1 cellular context compared by ENCODE assay signal in genomic region chr6:90413867-90414266, GRCh38.
A peak's percentile ranks its signal among the peaks of the same experiment; 100 is the strongest.
TF ChIP-seq lines count a peak whose summit lies in the region.

No MANE protein-coding gene starts in this region.

TF ChIP-seq in HEK293, 187 proteins besides CTCF, POLR2A, EP300 and RAD21 (continued from another document):
- TF ChIP-seq ZNF707 (tag by site-specific recombination; IDR thresholded peaks at IDR 0.05) (no peak), ZNF175 (tag by site-specific recombination; IDR thresholded peaks at IDR 0.05) (no peak), ZNF280C (tag by site-specific recombination; IDR thresholded peaks at IDR 0.05) (no peak), PRDM6 (tag by site-specific recombination; IDR thresholded peaks at IDR 0.05) (no peak), SP3 (tag by site-specific recombination; IDR thresholded peaks at IDR 0.05) (no peak), TCF7L2 (IDR thresholded peaks at IDR 0.05; ENCODE audit: borderline replicate concordance, low read depth, low read length) (peak; percentile 87), IKZF3 (tag by site-specific recombination; IDR thresholded peaks at IDR 0.05) (no peak), ZNF501 (tag by site-specific recombination; IDR thresholded peaks at IDR 0.05) (no peak), ZNF394 (tag by site-specific recombination; IDR thresholded peaks at IDR 0.05; ENCODE audit: borderline replicate concordance) (no peak), ZNF645 (tag by site-specific recombination; IDR thresholded peaks at IDR 0.05) (no peak), INSM2 (tag by site-specific recombination; IDR thresholded peaks at IDR 0.05) (no peak), ZBTB8A (tag by site-specific recombination; IDR thresholded peaks at IDR 0.05) (no peak), SCRT2 (tag by site-specific recombination; IDR thresholded peaks at IDR 0.05) (no peak), ZNF529 (tag by site-specific recombination; IDR thresholded peaks at IDR 0.05; ENCODE audit: insufficient replicate concordance) (no peak), SETDB1 (IDR thresholded peaks at IDR 0.05; ENCODE audit: insufficient read length, low read length) (no peak), ZFHX2 (tag by site-specific recombination; conservative IDR thresholded peaks at IDR 0.05) (peak; percentile 62), ZNF398 (tag by site-specific recombination; IDR thresholded peaks at IDR 0.05) (no peak), KLF1 (tag by site-specific recombination; IDR thresholded peaks at IDR 0.05) (no peak), ZBTB11 (tag by site-specific recombination; conservative IDR thresholded peaks at IDR 0.05; ENCODE audit: low read depth) (no peak), ZNF596 (tag by site-specific recombination; IDR thresholded peaks at IDR 0.05) (peak; percentile 89), KLF16 (tag by site-specific recombination; IDR thresholded peaks at IDR 0.05) (no peak), ZNF335 (tag by site-specific recombination; conservative IDR thresholded peaks at IDR 0.05) (no peak), ZNF555 (tag by site-specific recombination; conservative IDR thresholded peaks at IDR 0.05) (no peak), ZNF473 (tag by site-specific recombination; IDR thresholded peaks at IDR 0.05) (no peak), ZNF223 (tag by site-specific recombination; IDR thresholded peaks at IDR 0.05) (no peak)
